ENCODE assay signal across 8 cellular contexts in genomic region chr1:38047603-38048146, GRCh38. TPM values are rescaled to one million over a fixed set of nuclear protein-coding genes. Genes with fewer than 3 reads are reported as not detected.
DNase-seq lines count a peak whose midpoint lies in the region; ATAC-seq, FAIRE-seq and TF ChIP-seq lines count a peak whose summit lies in the region.

No MANE protein-coding gene starts in this region.

- no peaks in the 10 kb centered on the region for H3K9me3 Mint-ChIP-seq in activated naive CD4-positive, alpha-beta T cell treated with anti-CD3 and anti-CD28 coated beads, Interleukin-2, amount 10 ng/mL, durations not matched to agents 7 days and 5 days

- CTCF ChIA-PET in activated naive CD4-positive, alpha-beta T cell treated with anti-CD3 and anti-CD28 coated beads, Interleukin-2, amount 10 ng/mL, durations not matched to agents 7 days and 5 days (lab: Charles Lee) = interaction anchor here (1.2 kb wide), 1 partner anchor 24 kb away, joined by 3 read pairs; no protein-coding TSS in a partner anchor
- CTCF ChIA-PET in K562 (lab: Yijun Ruan, JAX; ENCODE audit: low intra/inter-chr PET ratio) = no interaction called here

- H4K20me1 ChIP-seq in K562 (replicated peaks; ENCODE audit: control insufficient read depth, insufficient read depth, low read length) = peaks cover 8% of the 10 kb centered on the region; the same call in 1 of the 2 replicates

- intact Hi-C loops in K562 (cut with micrococcal nuclease) = loop anchor here (10.0 kb wide), 1 partner anchor 537 kb away; no protein-coding TSS in a partner anchor
- intact Hi-C loops in right lobe of liver (cut with DNase I) = loop anchor here in 1 of 2 donors (10.0 kb wide), 1 partner anchor 97 kb away; no protein-coding TSS in a partner anchor

- H3K4me1 Mint-ChIP-seq in activated naive CD4-positive, alpha-beta T cell treated with anti-CD3 and anti-CD28 coated beads, Interleukin-2, amount 10 ng/mL, durations not matched to agents 7 days and 5 days = peaks cover 9% of the 10 kb centered on the region

- no peak for TF ChIP-seq EP300 in K562 (IDR thresholded peaks at IDR 0.05; ENCODE audit: low read length)
- no peak for TF ChIP-seq EP300 in upper lobe of left lung (IDR thresholded peaks at IDR 0.05)

- peak overlapping the region; percentile 69 for H3K4me3 Mint-ChIP-seq in activated naive CD4-positive, alpha-beta T cell treated with anti-CD3 and anti-CD28 coated beads, Interleukin-2, amount 10 ng/mL, durations not matched to agents 7 days and 5 days

- FAIRE-seq in K562 (lab: Jason Lieb, UNC) = no peak

- no peak overlapping the region; the same call in 1 of the 2 replicates for H2AFZ ChIP-seq in K562 (ENCODE audit: low read depth, low read length)

- POLR2A ChIA-PET in K562 (lab: Yijun Ruan, JAX) = interaction anchor here (0.6 to 1.2 kb wide), 6 partner anchors 9 to 270 kb away, joined by 3 to 6 read pairs (median 3); no protein-coding TSS in a partner anchor

- H3K9ac ChIP-seq in K562 (ENCODE audit: insufficient read depth in 1 of 2, low read depth in 2 of 2, low read length in 2 of 2) = peak overlapping the region in 1 of 2 experiments; percentile 86; a peak in 2 of 4 replicates

- H3K27me3 ChIP-seq in K562 (ENCODE audit: control insufficient read depth in 2 of 2, insufficient read depth in 2 of 2, low read length in 2 of 2) = peaks cover 19 to 43% of the 10 kb centered on the region in 2 experiments; a peak in 4 of 5 replicates
- H3K27me3 ChIP-seq in right lobe of liver = peaks cover 10 to 17% of the 10 kb centered on the region in 2 donors
- H3K27me3 ChIP-seq in upper lobe of left lung = peaks cover 0 to 43% (median 25%) of the 10 kb centered on the region in 4 donors

- ATAC-seq in K562 = no peak
- ATAC-seq in right lobe of liver = no peak
- ATAC-seq in upper lobe of left lung (ENCODE audit: low FRiP score in 2 of 2) = peak in 1 of 2 donors; percentile 14
- no peak for ATAC-seq in GM18502 (IDR thresholded peaks at IDR 0.05; ENCODE audit: poor library complexity, unreplicated experiment)
- ATAC-seq in GM18867 (IDR thresholded peaks at IDR 0.05; ENCODE audit: unreplicated experiment) = no peak

- H3K9me3 ChIP-seq in K562 (replicated peaks; ENCODE audit: control insufficient read depth, insufficient read depth, low read depth, low read length) (no peaks in the 10 kb centered on the region), right lobe of liver (no peaks in the 10 kb centered on the region), upper lobe of left lung (no peaks in the 10 kb centered on the region)

- H3K79me2 ChIP-seq in K562 (ENCODE audit: control insufficient read depth, insufficient read depth, low read length) = no peaks in the 10 kb centered on the region

- in situ Hi-C loops in K562 (cut with MboI) = loop anchor here (25.0 kb wide), 1 partner anchor 540 kb away; no protein-coding TSS in a partner anchor

- no peak for TF ChIP-seq CTCF in K562 (IDR thresholded peaks at IDR 0.05 in 2 of 3, conservative IDR thresholded peaks at IDR 0.05 in 1 of 3; ENCODE audit: insufficient read depth in 2 of 3, low read depth in 1 of 3, low read length in 3 of 3)
- no peak for TF ChIP-seq CTCF in right lobe of liver (IDR thresholded peaks at IDR 0.05)
- no peak for TF ChIP-seq CTCF in upper lobe of left lung (IDR thresholded peaks at IDR 0.05)

- TF ChIP-seq RAD21 in K562 (CRISPR knock-in tag; conservative IDR thresholded peaks at IDR 0.05 in 1 of 2, IDR thresholded peaks at IDR 0.05 in 1 of 2) = no peak

- DNase-seq in activated naive CD4-positive, alpha-beta T cell treated with anti-CD3 and anti-CD28 coated beads, Interleukin-2, amount 10 ng/mL, durations not matched to agents 7 days and 5 days = no peak
- DNase-seq in activated naive CD4-positive, alpha-beta T cell treated with Interleukin-2 at 50 U/mL for 16 hours = no peak
- no peak for DNase-seq in K562 (ENCODE audit: extremely low read depth in 1 of 4, low spot score in 3 of 4)
- DNase-seq in right lobe of liver = no peak
- no peak for DNase-seq in upper lobe of left lung
- DNase-seq in dedifferentiated amniotic fluid mesenchymal stem cell (ENCODE audit: extremely low spot score) = no peak

- TF ChIP-seq POLR2A in K562 (conservative IDR thresholded peaks at IDR 0.05) (no peak), right lobe of liver (IDR thresholded peaks at IDR 0.05) (no peak), upper lobe of left lung (IDR thresholded peaks at IDR 0.05) (no peak)

- 44% methylated on average over 27 of the region's 34 CpGs for WGBS in K562 (ENCODE audit: insufficient coverage, low coverage, missing lambda C conversion rate)
- 7% methylated on average over 3 of the region's 34 CpGs for WGBS in right lobe of liver (ENCODE audit: insufficient coverage, low coverage, low lambda C conversion rate, missing lambda C conversion rate)
- WGBS in upper lobe of left lung, 2 donors = 28 to 40% methylated on average over 3 to 16 of the region's 34 CpGs

- no peak overlapping the region for H3K27ac Mint-ChIP-seq in activated naive CD4-positive, alpha-beta T cell treated with anti-CD3 and anti-CD28 coated beads, Interleukin-2, amount 10 ng/mL, durations not matched to agents 7 days and 5 days

- H3K4me3 ChIP-seq in K562 (peak overlapping the region; percentile 49), right lobe of liver (peak overlapping the region; percentile 32 to 54 (median 49)), upper lobe of left lung (peak overlapping the region; percentile 37 to 85 (median 66))

- H3K27me3 Mint-ChIP-seq in activated naive CD4-positive, alpha-beta T cell treated with anti-CD3 and anti-CD28 coated beads, Interleukin-2, amount 10 ng/mL, durations not matched to agents 7 days and 5 days = peaks cover 85% of the 10 kb centered on the region

- no peak overlapping the region for H3K4me2 ChIP-seq in K562 (ENCODE audit: insufficient read depth, low read length)

- H3K36me3 ChIP-seq in K562 (ENCODE audit: control insufficient read depth, insufficient read depth, low read length) (no peaks in the 10 kb centered on the region), right lobe of liver (no peaks in the 10 kb centered on the region), upper lobe of left lung (no peaks in the 10 kb centered on the region)

- H3K9me1 ChIP-seq in K562 (ENCODE audit: control insufficient read depth, insufficient read depth, low read length) = peaks cover 5% of the 10 kb centered on the region

- no peaks in the 10 kb centered on the region for H3K36me3 Mint-ChIP-seq in activated naive CD4-positive, alpha-beta T cell treated with anti-CD3 and anti-CD28 coated beads, Interleukin-2, amount 10 ng/mL, durations not matched to agents 7 days and 5 days

- H3K4me1 ChIP-seq in K562 (replicated peaks in 1 of 2; ENCODE audit: control insufficient read depth in 2 of 2, insufficient read depth in 2 of 2, low read length in 2 of 2) (peaks cover 0 to 33% of the 10 kb centered on the region in 2 experiments; a peak in 3 of 5 replicates), right lobe of liver (peaks cover 0 to 7% (median 3%) of the 10 kb centered on the region in 4 donors), upper lobe of left lung (peaks cover 22 to 43% (median 33%) of the 10 kb centered on the region in 4 donors)

- H3K27ac ChIP-seq in K562 (ENCODE audit: extremely low read depth, low read depth, low read length) (no peak overlapping the region), right lobe of liver (no peak overlapping the region), upper lobe of left lung (peak overlapping the region in 1 of 4 donors; percentile 57)

- BruUV-seq in K562 (replicated peaks; lab: Mats Ljungman, UMichigan) = no TSS peak

RNA-seq across cellular contexts. Expression of gene POU3F1, which starts 1.1 kb away (rescaled TPM):
- not detected in 2 replicates for total RNA-seq in K562 (2011; cell fraction: chromatin; rRNA removed; ENCODE audit: low replicate concordance)
- 0.13 TPM in 1 of 2 replicates, not detected in the other for total RNA-seq in K562 (2011; cell fraction: nucleolus; rRNA removed)
- total RNA-seq in K562 (2011; cell fraction: nucleoplasm; rRNA removed) = not detected in 2 replicates
- 0.08 and 0.09 TPM in 2 replicates for total RNA-seq in K562 (2014; rRNA removed)
- not detected in 2 replicates for total RNA-seq in K562 (2014; rRNA removed; fragmentation: Illumina TruSeq; extraction: Trizol)
- not detected in 2 replicates for total RNA-seq in K562 (2015; rRNA removed; fragmentation: Illumina TruSeq; extraction: Trizol)
- total RNA-seq in K562 (2021) = not detected in 2 replicates
- 0.05 TPM in 1 of 2 replicates, not detected in the other for polyA plus RNA-seq in K562 (2011; rRNA removed)
- polyA plus RNA-seq in K562 (2011; cell fraction: cytosol; rRNA removed) = not detected in 2 replicates
- 0.06 and 0.15 TPM in 2 replicates for polyA plus RNA-seq in K562 (2011; cell fraction: nucleus; rRNA removed)
- not detected in 2 replicates for polyA plus RNA-seq in K562 (2012)
- not detected in 2 replicates for polyA plus RNA-seq in K562 (2014; fragmentation: Illumina TruSeq; extraction: Trizol)
- polyA plus RNA-seq in K562 (2014; fragmentation: Nextera tagmentation; extraction: Ambion mirVana) = not detected
- not detected in 2 replicates for polyA plus RNA-seq in K562 (2014; rRNA removed)
- not detected in 2 replicates for polyA minus RNA-seq in K562 (2011; rRNA and poly(A)+ RNA removed)
- polyA minus RNA-seq in K562 (2011; cell fraction: cytosol; rRNA and poly(A)+ RNA removed) = not detected in 2 replicates
- polyA minus RNA-seq in K562 (2011; cell fraction: nucleus; rRNA and poly(A)+ RNA removed) = 0.13 and 0.33 TPM in 2 replicates
- under 1 TPM in 1 of 6 experiments, not detected in 5; 0.09 TPM for total RNA-seq in right lobe of liver
- 1 to 10 TPM in 1 of 6 donors, under 1 TPM in 1, not detected in 4; 0.40 to 1.0 TPM for total RNA-seq in upper lobe of left lung

RNA-seq across cellular contexts. Expression of gene UTP11, which starts 35.1 kb away (rescaled TPM):
- total RNA-seq in K562 (2011; cell fraction: chromatin; rRNA removed; ENCODE audit: low replicate concordance) = 67.0 and 115 TPM in 2 replicates
- total RNA-seq in K562 (2011; cell fraction: nucleolus; rRNA removed) = 37.6 and 49.2 TPM in 2 replicates
- total RNA-seq in K562 (2011; cell fraction: nucleoplasm; rRNA removed) = 97.2 and 146 TPM in 2 replicates
- total RNA-seq in K562 (2014; rRNA removed) (125 and 137 TPM in 2 replicates), K562 (2014; rRNA removed; fragmentation: Illumina TruSeq; extraction: Trizol) (215 and 251 TPM in 2 replicates), K562 (2015; rRNA removed; fragmentation: Illumina TruSeq; extraction: Trizol) (214 and 221 TPM in 2 replicates), K562 (2021) (124 and 129 TPM in 2 replicates), right lobe of liver (10 to 100 TPM in 5 of 6 experiments, 1 to 10 TPM in 1; 6.8 to 33.1 (median 12.8) TPM), upper lobe of left lung (10 to 100 TPM in 5 of 6 donors, 1 to 10 TPM in 1; 8.4 to 53.4 (median 25.4) TPM)
- polyA plus RNA-seq in K562 (2011; rRNA removed) (67.6 and 91.1 TPM in 2 replicates), K562 (2014; fragmentation: Illumina TruSeq; extraction: Trizol) (329 and 378 TPM in 2 replicates), K562 (2014; fragmentation: Nextera tagmentation; extraction: Ambion mirVana) (100 to 1,000 TPM; 269 to 303 TPM), K562 (2014; rRNA removed) (167 and 253 TPM in 2 replicates)
- polyA plus RNA-seq in K562 (2011; cell fraction: cytosol; rRNA removed) = 22.4 and 42.7 TPM in 2 replicates
- 18.0 and 28.1 TPM in 2 replicates for polyA plus RNA-seq in K562 (2011; cell fraction: nucleus; rRNA removed)
- 76.5 and 96.7 TPM in 2 replicates for polyA plus RNA-seq in K562 (2012)
- polyA minus RNA-seq in K562 (2011; rRNA and poly(A)+ RNA removed) = 46.0 and 51.0 TPM in 2 replicates
- 25.8 and 26.4 TPM in 2 replicates for polyA minus RNA-seq in K562 (2011; cell fraction: cytosol; rRNA and poly(A)+ RNA removed)
- polyA minus RNA-seq in K562 (2011; cell fraction: nucleus; rRNA and poly(A)+ RNA removed) = 17.6 and 38.0 TPM in 2 replicates

RNA-seq across cellular contexts. Expression of gene FHL3, which starts 42.4 kb away (rescaled TPM):
- total RNA-seq in K562 (2011; cell fraction: chromatin; rRNA removed; ENCODE audit: low replicate concordance) = 89.8 and 202 TPM in 2 replicates
- 99.7 and 116 TPM in 2 replicates for total RNA-seq in K562 (2011; cell fraction: nucleolus; rRNA removed)
- total RNA-seq in K562 (2011; cell fraction: nucleoplasm; rRNA removed) = 98.0 and 139 TPM in 2 replicates
- total RNA-seq in K562 (2014; rRNA removed) (55.7 and 80.3 TPM in 2 replicates), K562 (2014; rRNA removed; fragmentation: Illumina TruSeq; extraction: Trizol) (22.6 and 27.7 TPM in 2 replicates), K562 (2015; rRNA removed; fragmentation: Illumina TruSeq; extraction: Trizol) (34.1 and 35.1 TPM in 2 replicates), K562 (2021) (123 and 144 TPM in 2 replicates), right lobe of liver (1 to 10 TPM; 1.3 to 7.1 (median 4.4) TPM), upper lobe of left lung (10 to 100 TPM in 5 of 6 donors, 1 to 10 TPM in 1; 9.5 to 25.8 (median 18.6) TPM)
- polyA plus RNA-seq in K562 (2011; rRNA removed) (14.8 and 18.9 TPM in 2 replicates), K562 (2014; fragmentation: Illumina TruSeq; extraction: Trizol) (117 and 145 TPM in 2 replicates), K562 (2014; fragmentation: Nextera tagmentation; extraction: Ambion mirVana) (1 to 10 TPM; 6.1 to 8.0 TPM), K562 (2014; rRNA removed) (56.7 and 61.4 TPM in 2 replicates)
- 31.0 and 53.9 TPM in 2 replicates for polyA plus RNA-seq in K562 (2011; cell fraction: cytosol; rRNA removed)
- 58.4 and 84.8 TPM in 2 replicates for polyA plus RNA-seq in K562 (2011; cell fraction: nucleus; rRNA removed)
- 76.0 and 140 TPM in 2 replicates for polyA plus RNA-seq in K562 (2012)
- 26.4 and 29.9 TPM in 2 replicates for polyA minus RNA-seq in K562 (2011; rRNA and poly(A)+ RNA removed)
- 46.4 and 60.9 TPM in 2 replicates for polyA minus RNA-seq in K562 (2011; cell fraction: cytosol; rRNA and poly(A)+ RNA removed)
- polyA minus RNA-seq in K562 (2011; cell fraction: nucleus; rRNA and poly(A)+ RNA removed) = 41.9 and 46.1 TPM in 2 replicates

RNA-seq across cellular contexts. Expression of gene SF3A3, which starts 57.9 kb away (rescaled TPM):
- 120 and 207 TPM in 2 replicates for total RNA-seq in K562 (2011; cell fraction: chromatin; rRNA removed; ENCODE audit: low replicate concordance)
- total RNA-seq in K562 (2011; cell fraction: nucleolus; rRNA removed) = 64.9 and 65.3 TPM in 2 replicates
- 96.5 and 110 TPM in 2 replicates for total RNA-seq in K562 (2011; cell fraction: nucleoplasm; rRNA removed)
- total RNA-seq in K562 (2014; rRNA removed) = 237 and 305 TPM in 2 replicates
- total RNA-seq in K562 (2014; rRNA removed; fragmentation: Illumina TruSeq; extraction: Trizol) = 303 and 319 TPM in 2 replicates
- 348 and 384 TPM in 2 replicates for total RNA-seq in K562 (2015; rRNA removed; fragmentation: Illumina TruSeq; extraction: Trizol)
- 177 and 184 TPM in 2 replicates for total RNA-seq in K562 (2021)
- 131 and 193 TPM in 2 replicates for polyA plus RNA-seq in K562 (2011; rRNA removed)
- 44.6 and 75.3 TPM in 2 replicates for polyA plus RNA-seq in K562 (2011; cell fraction: cytosol; rRNA removed)
- polyA plus RNA-seq in K562 (2011; cell fraction: nucleus; rRNA removed) = 44.8 and 71.7 TPM in 2 replicates
- 105 and 258 TPM in 2 replicates for polyA plus RNA-seq in K562 (2012)
- polyA plus RNA-seq in K562 (2014; fragmentation: Illumina TruSeq; extraction: Trizol) = 305 and 350 TPM in 2 replicates
- polyA plus RNA-seq in K562 (2014; fragmentation: Nextera tagmentation; extraction: Ambion mirVana) = 100 to 1,000 TPM; 197 to 467 TPM
- polyA plus RNA-seq in K562 (2014; rRNA removed) = 237 and 245 TPM in 2 replicates
- polyA minus RNA-seq in K562 (2011; rRNA and poly(A)+ RNA removed) = 201 and 210 TPM in 2 replicates
- polyA minus RNA-seq in K562 (2011; cell fraction: cytosol; rRNA and poly(A)+ RNA removed) = 101 and 121 TPM in 2 replicates
- polyA minus RNA-seq in K562 (2011; cell fraction: nucleus; rRNA and poly(A)+ RNA removed) = 39.4 and 86.4 TPM in 2 replicates
- 10 to 100 TPM; 13.6 to 32.1 (median 20.8) TPM for total RNA-seq in right lobe of liver
- 10 to 100 TPM; 36.5 to 80.7 (median 42.8) TPM for total RNA-seq in upper lobe of left lung
